In genomic region chr19:45607071-45608029, GRCh38 we compare ENCODE assay signal across 1 cellular context.
TF ChIP-seq lines count a peak whose summit lies in the region.

No MANE protein-coding gene starts in this region.

TF ChIP-seq in HepG2, 621 proteins besides CTCF, POLR2A, EP300 and RAD21 (continued from another document and continues in another):
- TF ChIP-seq ZNF318 (CRISPR knock-in tag; IDR thresholded peaks at IDR 0.05) (no peak), KAT7 (CRISPR knock-in tag; IDR thresholded peaks at IDR 0.05; ENCODE audit: borderline replicate concordance) (peak; percentile 24; the same call in 1 of the 2 replicates), FOXA3 (CRISPR knock-in tag; IDR thresholded peaks at IDR 0.05) (no peak), ELF1 (CRISPR knock-in tag; IDR thresholded peaks at IDR 0.05) (peak; percentile 79), THAP7 (CRISPR knock-in tag; IDR thresholded peaks at IDR 0.05) (0 out of 2 replicates have a peak, but pooled peaks have one; percentile 45), ZNF75D (CRISPR knock-in tag; IDR thresholded peaks at IDR 0.05; ENCODE audit: borderline replicate concordance) (no peak), ZNF430 (CRISPR knock-in tag; IDR thresholded peaks at IDR 0.05) (no peak), ZNF20 (CRISPR knock-in tag; IDR thresholded peaks at IDR 0.05) (no peak), HIVEP1 (CRISPR knock-in tag; IDR thresholded peaks at IDR 0.05) (no peak), SALL1 (CRISPR knock-in tag; IDR thresholded peaks at IDR 0.05) (peak; percentile 71), ZBTB39 (CRISPR knock-in tag; IDR thresholded peaks at IDR 0.05) (no peak), ZNF720 (CRISPR knock-in tag; IDR thresholded peaks at IDR 0.05) (no peak), ZNF263 (CRISPR knock-in tag; IDR thresholded peaks at IDR 0.05) (0 out of 2 replicates have a peak, but pooled peaks have one; percentile 16), KDM3A (CRISPR knock-in tag; IDR thresholded peaks at IDR 0.05; ENCODE audit: low read depth) (peak; percentile 55; the same call in 1 of the 2 replicates), GATA4 (IDR thresholded peaks at IDR 0.05; ENCODE audit: borderline replicate concordance, low read depth) (no peak), CSRNP1 (CRISPR knock-in tag; IDR thresholded peaks at IDR 0.05) (peak; percentile 45; the same call in 1 of the 2 replicates), ZKSCAN1 (IDR thresholded peaks at IDR 0.05; ENCODE audit: low read length) (no peak), TARDBP (CRISPR knock-in tag; IDR thresholded peaks at IDR 0.05) (no peak), SP4 (CRISPR knock-in tag; IDR thresholded peaks at IDR 0.05) (peak; percentile 55; the same call in 1 of the 2 replicates), ATRX (CRISPR knock-in tag; IDR thresholded peaks at IDR 0.05; ENCODE audit: borderline replicate concordance) (no peak), DNMT1 (CRISPR knock-in tag; IDR thresholded peaks at IDR 0.05) (no peak), PCBP2 (optimal IDR thresholded peaks at IDR 0.05; ENCODE audit: low read depth, low read length, poor library complexity, severe bottlenecking) (peak; percentile 33), BHLHE40 (IDR thresholded peaks at IDR 0.05; ENCODE audit: low read length) (0 out of 2 replicates have a peak, but pooled peaks have one; percentile 11), SRF (IDR thresholded peaks at IDR 0.05; ENCODE audit: low read depth, low read length) (no peak), STAT6 (CRISPR knock-in tag; IDR thresholded peaks at IDR 0.05; ENCODE audit: borderline replicate concordance) (no peak), SOX5 (CRISPR knock-in tag; IDR thresholded peaks at IDR 0.05; ENCODE audit: borderline replicate concordance) (no peak), ZNF101 (CRISPR knock-in tag; IDR thresholded peaks at IDR 0.05; ENCODE audit: borderline replicate concordance, low read depth) (no peak), POLR2AphosphoS2 (IDR thresholded peaks at IDR 0.05; ENCODE audit: low read depth, low read length) (no peak)
- TF ChIP-seq, protein P1, sequence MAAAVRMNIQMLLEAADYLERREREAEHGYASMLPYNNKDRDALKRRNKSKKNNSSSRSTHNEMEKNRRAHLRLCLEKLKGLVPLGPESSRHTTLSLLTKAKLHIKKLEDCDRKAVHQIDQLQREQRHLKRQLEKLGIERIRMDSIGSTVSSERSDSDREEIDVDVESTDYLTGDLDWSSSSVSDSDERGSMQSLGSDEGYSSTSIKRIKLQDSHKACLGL (CRISPR knock-in tag; IDR thresholded peaks at IDR 0.05), result no peak
- TF ChIP-seq, protein P2, sequence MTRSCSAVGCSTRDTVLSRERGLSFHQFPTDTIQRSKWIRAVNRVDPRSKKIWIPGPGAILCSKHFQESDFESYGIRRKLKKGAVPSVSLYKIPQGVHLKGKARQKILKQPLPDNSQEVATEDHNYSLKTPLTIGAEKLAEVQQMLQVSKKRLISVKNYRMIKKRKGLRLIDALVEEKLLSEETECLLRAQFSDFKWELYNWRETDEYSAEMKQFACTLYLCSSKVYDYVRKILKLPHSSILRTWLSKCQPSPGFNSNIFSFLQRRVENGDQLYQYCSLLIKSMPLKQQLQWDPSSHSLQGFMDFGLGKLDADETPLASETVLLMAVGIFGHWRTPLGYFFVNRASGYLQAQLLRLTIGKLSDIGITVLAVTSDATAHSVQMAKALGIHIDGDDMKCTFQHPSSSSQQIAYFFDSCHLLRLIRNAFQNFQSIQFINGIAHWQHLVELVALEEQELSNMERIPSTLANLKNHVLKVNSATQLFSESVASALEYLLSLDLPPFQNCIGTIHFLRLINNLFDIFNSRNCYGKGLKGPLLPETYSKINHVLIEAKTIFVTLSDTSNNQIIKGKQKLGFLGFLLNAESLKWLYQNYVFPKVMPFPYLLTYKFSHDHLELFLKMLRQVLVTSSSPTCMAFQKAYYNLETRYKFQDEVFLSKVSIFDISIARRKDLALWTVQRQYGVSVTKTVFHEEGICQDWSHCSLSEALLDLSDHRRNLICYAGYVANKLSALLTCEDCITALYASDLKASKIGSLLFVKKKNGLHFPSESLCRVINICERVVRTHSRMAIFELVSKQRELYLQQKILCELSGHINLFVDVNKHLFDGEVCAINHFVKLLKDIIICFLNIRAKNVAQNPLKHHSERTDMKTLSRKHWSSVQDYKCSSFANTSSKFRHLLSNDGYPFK (CRISPR knock-in tag; IDR thresholded peaks at IDR 0.05; ENCODE audit: borderline replicate concordance), result no peak
- TF ChIP-seq, protein P3, sequence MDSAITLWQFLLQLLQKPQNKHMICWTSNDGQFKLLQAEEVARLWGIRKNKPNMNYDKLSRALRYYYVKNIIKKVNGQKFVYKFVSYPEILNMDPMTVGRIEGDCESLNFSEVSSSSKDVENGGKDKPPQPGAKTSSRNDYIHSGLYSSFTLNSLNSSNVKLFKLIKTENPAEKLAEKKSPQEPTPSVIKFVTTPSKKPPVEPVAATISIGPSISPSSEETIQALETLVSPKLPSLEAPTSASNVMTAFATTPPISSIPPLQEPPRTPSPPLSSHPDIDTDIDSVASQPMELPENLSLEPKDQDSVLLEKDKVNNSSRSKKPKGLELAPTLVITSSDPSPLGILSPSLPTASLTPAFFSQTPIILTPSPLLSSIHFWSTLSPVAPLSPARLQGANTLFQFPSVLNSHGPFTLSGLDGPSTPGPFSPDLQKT (CRISPR knock-in tag; IDR thresholded peaks at IDR 0.05; ENCODE audit: borderline replicate concordance), result no peak
- TF ChIP-seq, protein P4, sequence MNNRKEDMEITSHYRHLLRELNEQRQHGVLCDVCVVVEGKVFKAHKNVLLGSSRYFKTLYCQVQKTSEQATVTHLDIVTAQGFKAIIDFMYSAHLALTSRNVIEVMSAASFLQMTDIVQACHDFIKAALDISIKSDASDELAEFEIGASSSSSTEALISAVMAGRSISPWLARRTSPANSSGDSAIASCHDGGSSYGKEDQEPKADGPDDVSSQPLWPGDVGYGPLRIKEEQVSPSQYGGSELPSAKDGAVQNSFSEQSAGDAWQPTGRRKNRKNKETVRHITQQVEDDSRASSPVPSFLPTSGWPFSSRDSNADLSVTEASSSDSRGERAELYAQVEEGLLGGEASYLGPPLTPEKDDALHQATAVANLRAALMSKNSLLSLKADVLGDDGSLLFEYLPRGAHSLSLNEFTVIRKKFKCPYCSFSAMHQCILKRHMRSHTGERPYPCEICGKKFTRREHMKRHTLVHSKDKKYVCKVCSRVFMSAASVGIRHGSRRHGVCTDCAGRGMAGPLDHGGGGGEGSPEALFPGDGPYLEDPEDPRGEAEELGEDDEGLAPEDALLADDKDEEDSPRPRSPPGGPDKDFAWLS (CRISPR knock-in tag; IDR thresholded peaks at IDR 0.05; ENCODE audit: borderline replicate concordance), result no peak
- TF ChIP-seq, protein P5, sequence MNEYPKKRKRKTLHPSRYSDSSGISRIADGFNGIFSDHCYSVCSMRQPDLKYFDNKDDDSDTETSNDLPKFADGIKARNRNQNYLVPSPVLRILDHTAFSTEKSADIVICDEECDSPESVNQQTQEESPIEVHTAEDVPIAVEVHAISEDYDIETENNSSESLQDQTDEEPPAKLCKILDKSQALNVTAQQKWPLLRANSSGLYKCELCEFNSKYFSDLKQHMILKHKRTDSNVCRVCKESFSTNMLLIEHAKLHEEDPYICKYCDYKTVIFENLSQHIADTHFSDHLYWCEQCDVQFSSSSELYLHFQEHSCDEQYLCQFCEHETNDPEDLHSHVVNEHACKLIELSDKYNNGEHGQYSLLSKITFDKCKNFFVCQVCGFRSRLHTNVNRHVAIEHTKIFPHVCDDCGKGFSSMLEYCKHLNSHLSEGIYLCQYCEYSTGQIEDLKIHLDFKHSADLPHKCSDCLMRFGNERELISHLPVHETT (CRISPR knock-in tag; conservative IDR thresholded peaks at IDR 0.05), result no peak
